Comparison of ENCODE assay signal across 9 cellular contexts in the genomic region with DNA sequence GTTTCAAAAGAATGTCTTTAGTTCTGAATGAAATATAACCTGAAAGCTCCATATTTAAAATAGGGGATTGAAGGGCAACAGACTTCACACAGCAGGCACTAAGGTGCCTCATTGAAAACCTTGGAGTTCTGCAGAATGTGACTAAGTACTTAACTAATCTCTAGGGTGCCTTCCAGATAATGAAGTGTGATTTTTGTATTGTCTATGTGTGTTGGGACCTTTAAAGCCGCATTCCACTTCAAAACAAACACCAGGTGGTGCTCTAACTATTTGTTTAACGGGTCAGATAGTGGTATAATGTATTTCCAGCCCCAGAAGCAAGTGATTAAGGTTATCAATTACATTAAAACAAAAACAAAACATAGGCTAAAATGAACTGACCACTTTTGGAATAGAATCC. TPM values are rescaled to one million over a fixed set of nuclear protein-coding genes. Genes with fewer than 3 reads are reported as not detected.
DNase-seq lines count a peak whose midpoint lies in the region; ATAC-seq and TF ChIP-seq lines count a peak whose summit lies in the region.
"Had no signal": no experiment of that assay in that cellular context is flagged by ENCODE, and none has a peak within 500 bp of the region (broad histone marks: within the 10 kb centered on the region; RNA-seq: fewer than 3 reads in every experiment).

No MANE protein-coding gene starts in this region.

- peak; percentile 36 for ATAC-seq in Right ventricle myocardium superior (ENCODE audit: poor library complexity)
- no peak for ATAC-seq in GM18502 (IDR thresholded peaks at IDR 0.05; ENCODE audit: poor library complexity, unreplicated experiment)

- no peaks in the 10 kb centered on the region for H3K9me3 ChIP-seq in right atrium auricular region
- H3K9me3 ChIP-seq in hepatocyte (ENCODE audit: low read depth): no peaks in the 10 kb centered on the region
- no peaks in the 10 kb centered on the region for H3K9me3 ChIP-seq in vagina

- POLR2A ChIA-PET in RWPE1 (lab: Yijun Ruan, JAX; ENCODE audit: low non-redundant PET): no interaction called here

- no peaks in the 10 kb centered on the region for H3K27me3 ChIP-seq in right atrium auricular region
- no peaks in the 10 kb centered on the region for H3K27me3 ChIP-seq in hepatocyte
- no peaks in the 10 kb centered on the region for H3K27me3 ChIP-seq in vagina

- H3K27ac ChIP-seq in right atrium auricular region (no peak overlapping the region), RWPE1 (no peak overlapping the region), hepatocyte (no peak overlapping the region), vagina (no peak overlapping the region)
- H3K27ac ChIP-seq: SK-N-MC had no signal

- CTCF ChIA-PET in RWPE1 (lab: Yijun Ruan, JAX): interaction anchor here (0.6 to 1.7 kb wide), 3 partner anchors 9 to 458 kb away, joined by 3 to 7 read pairs (median 5); no protein-coding TSS in a partner anchor

- no peak for DNase-seq in Right ventricle myocardium superior
- no peak for DNase-seq in right atrium auricular region (ENCODE audit: low spot score)
- DNase-seq in RWPE1 (ENCODE audit: low spot score): peak; percentile 12
- peak; percentile 26 for DNase-seq in hepatocyte (ENCODE audit: low spot score)
- DNase-seq in vagina (ENCODE audit: extremely low spot score in 2 of 2): no peak
- no peak for DNase-seq in OCI-M2 (lab: John Stamatoyannopoulos, UW; ENCODE audit: unreplicated experiment)
- no peak for DNase-seq in NOMO-1 (lab: John Stamatoyannopoulos, UW; ENCODE audit: unreplicated experiment in 2 of 2)

- H3K4me3 ChIP-seq in right atrium auricular region: no peak overlapping the region
- H3K4me3 ChIP-seq in hepatocyte: no peak overlapping the region
- no peak overlapping the region for H3K4me3 ChIP-seq in vagina
- H3K4me3 ChIP-seq: SK-N-MC had no signal

- peak in 1 of 2 donors; percentile 51 for TF ChIP-seq CTCF in right atrium auricular region (IDR thresholded peaks at IDR 0.05)
- TF ChIP-seq CTCF in RWPE1 (conservative IDR thresholded peaks at IDR 0.05; ENCODE audit: low read depth): peak; percentile 35
- TF ChIP-seq CTCF in hepatocyte (IDR thresholded peaks at IDR 0.05; ENCODE audit: poor library complexity): peak; percentile 51
- TF ChIP-seq CTCF in vagina (IDR thresholded peaks at IDR 0.05): no peak

- intact Hi-C loops in Right ventricle myocardium superior (cut with DNase I): no loop called here
- intact Hi-C loops in vagina (cut with DNase I): no loop called here

- WGBS in hepatocyte (ENCODE audit: low lambda C conversion rate, missing lambda C conversion rate): 34% methylated on average over 2 of the region's 2 CpGs

- H4K20me1 ChIP-seq in hepatocyte (ENCODE audit: insufficient read depth, poor library complexity, severe bottlenecking): peaks cover 49% of the 10 kb centered on the region

- no peak overlapping the region for H3K4me2 ChIP-seq in hepatocyte

- no peak overlapping the region for H2AFZ ChIP-seq in hepatocyte

- H3K4me1 ChIP-seq in right atrium auricular region (peaks cover 0 to 10% of the 10 kb centered on the region in 2 donors), hepatocyte (ENCODE audit: insufficient read depth) (no peaks in the 10 kb centered on the region), vagina (no peaks in the 10 kb centered on the region)

- H3K36me3 ChIP-seq in right atrium auricular region (peaks cover 50% of the 10 kb centered on the region), hepatocyte (replicated peaks; ENCODE audit: insufficient read depth, low read depth) (peaks cover 7% of the 10 kb centered on the region), vagina (peaks cover 0 to 43% of the 10 kb centered on the region in 2 donors)

- H3K9me2 ChIP-seq in hepatocyte (replicated peaks; ENCODE audit: insufficient read depth): no peaks in the 10 kb centered on the region

- TF ChIP-seq POLR2A in vagina (IDR thresholded peaks at IDR 0.05): no peak

- peaks cover 68% of the 10 kb centered on the region for H3K79me2 ChIP-seq in hepatocyte

RNA-seq across cellular contexts. Expression of gene TFG, which starts 28.0 kb away (rescaled TPM):
- total RNA-seq in Right ventricle myocardium superior (97.7 TPM), right atrium auricular region (100 to 1,000 TPM in 1 of 2 donors, 10 to 100 TPM in 1; 79.1 to 111 TPM), hepatocyte (150 and 172 TPM in 2 replicates), vagina (64.3 TPM)
- polyA plus RNA-seq in hepatocyte: 216 and 228 TPM in 2 replicates

Comparison
In these comparisons a context has a peak if more than half of its experiments do, and no peak if none do; other contexts are left out.
1. DNase-seq: peak in RWPE1 (single experiment) and hepatocyte (single experiment); none in Right ventricle myocardium superior (single experiment), right atrium auricular region (single experiment), vagina (0 of 2), OCI-M2 (single experiment) and NOMO-1 (0 of 2).
2. CTCF ChIP-seq: peak in RWPE1 (single experiment) and hepatocyte (single experiment); none in vagina (0 of 3).